ENCODE assay signal across 8 cellular contexts in genomic region chr18:11852048-11852341, GRCh38. TPM values are rescaled to one million over a fixed set of nuclear protein-coding genes. Genes with fewer than 3 reads are reported as not detected.
DNase-seq lines count a peak whose midpoint lies in the region; ATAC-seq and TF ChIP-seq lines count a peak whose summit lies in the region.

No MANE protein-coding gene starts in this region.

- H3K4me2 ChIP-seq in H9 (ENCODE audit: insufficient read depth, insufficient read length, low read length) (peak overlapping the region; percentile 94), hepatocyte (peak overlapping the region; percentile 85), smooth muscle cell (peak overlapping the region; percentile 99)

- H3K36me3 Mint-ChIP-seq in H9 (ENCODE audit: insufficient read depth in 1 of 3, low read depth in 3 of 3), result peaks cover 2 to 4% (median 2%) of the 10 kb centered on the region in 3 experiments; a peak in 3 of 7 replicates
- peaks cover 2% of the 10 kb centered on the region; the same call in 1 of the 2 replicates for H3K36me3 Mint-ChIP-seq in WTC11

- H3K9ac ChIP-seq in H9 (ENCODE audit: extremely low read depth, insufficient read length, low read length), result peak overlapping the region; percentile 94
- peak overlapping the region; percentile 100 for H3K9ac ChIP-seq in smooth muscle cell (ENCODE audit: low read depth)

- H4K91ac ChIP-seq in H9 (ENCODE audit: insufficient read length, low read depth, low read length), result peak overlapping the region; percentile 10

- no peak overlapping the region for H3K23ac ChIP-seq in H9 (ENCODE audit: insufficient read length, low read depth, low read length)

- no CpG with 5 or more reads among the region's 9 CpGs for WGBS in H9 (ENCODE audit: extremely low coverage, insufficient read length, low lambda C conversion rate)
- WGBS in hepatocyte (ENCODE audit: low lambda C conversion rate, missing lambda C conversion rate), result 5% methylated on average over 9 of the region's 9 CpGs
- WGBS in smooth muscle cell (ENCODE audit: low lambda C conversion rate), result 2% methylated on average over 9 of the region's 9 CpGs

- no peaks in the 10 kb centered on the region; the same call in 1 of the 2 replicates for H3K4me1 ChIP-seq in H9 (ENCODE audit: insufficient read depth, low read length)
- peaks cover 9% of the 10 kb centered on the region for H3K4me1 ChIP-seq in hepatocyte (ENCODE audit: insufficient read depth)
- H3K4me1 ChIP-seq in smooth muscle cell (ENCODE audit: low read depth), result peaks cover 26% of the 10 kb centered on the region

- H3T11ph ChIP-seq in H9 (ENCODE audit: low read length), result no peak overlapping the region

- peaks cover 28 to 31% of the 10 kb centered on the region in 2 experiments for H3K4me1 Mint-ChIP-seq in H9
- peaks cover 37% of the 10 kb centered on the region for H3K4me1 Mint-ChIP-seq in WTC11

- no peaks in the 10 kb centered on the region for H3K79me1 ChIP-seq in H9 (ENCODE audit: insufficient read depth, low read depth, low read length, poor library complexity, severe bottlenecking)

- TF ChIP-seq CTCF in H9 (conservative IDR thresholded peaks at IDR 0.05) (no peak), WTC11 (IDR thresholded peaks at IDR 0.05) (no peak), hepatocyte (IDR thresholded peaks at IDR 0.05; ENCODE audit: poor library complexity) (no peak), smooth muscle cell (IDR thresholded peaks at IDR 0.05; ENCODE audit: borderline replicate concordance, insufficient read depth, poor library complexity, severe bottlenecking) (no peak)

- no peak overlapping the region for H2BK12ac ChIP-seq in H9 (ENCODE audit: insufficient read length, low read depth, low read length)

- H4K20me1 ChIP-seq in H9 (ENCODE audit: control insufficient read depth, insufficient read depth, insufficient read length) (no peaks in the 10 kb centered on the region), hepatocyte (ENCODE audit: insufficient read depth, poor library complexity, severe bottlenecking) (peaks cover 11% of the 10 kb centered on the region), smooth muscle cell (ENCODE audit: low read depth) (peaks cover 23% of the 10 kb centered on the region)

- peak overlapping the region; percentile 76 for H3K18ac ChIP-seq in H9 (ENCODE audit: insufficient read length, low read depth, low read length)

- H3K4me3 ChIP-seq in hepatocyte (peak overlapping the region; percentile 91), smooth muscle cell (peak overlapping the region; percentile 100)

- H3K27ac Mint-ChIP-seq in H9 (peak overlapping the region; percentile 99 to 100 (median 100)), WTC11 (peak overlapping the region; percentile 100)

- H3K27me3 ChIP-seq in H9 (ENCODE audit: insufficient read depth, low read length) (no peaks in the 10 kb centered on the region), hepatocyte (no peaks in the 10 kb centered on the region), smooth muscle cell (ENCODE audit: low read depth) (no peaks in the 10 kb centered on the region)

- peak overlapping the region; percentile 93 for H3K14ac ChIP-seq in H9 (ENCODE audit: insufficient read depth, low read length)

- H3K4me3 Mint-ChIP-seq in H9, result peak overlapping the region; percentile 100
- H3K4me3 Mint-ChIP-seq in WTC11, result peak overlapping the region; percentile 100

- H2BK120ac ChIP-seq in H9 (ENCODE audit: low read depth, low read length, poor library complexity, severe bottlenecking), result no peak overlapping the region

- DNase-seq in H9 (no peak), WTC11 (ENCODE audit: low spot score) (no peak), hepatocyte (ENCODE audit: low spot score) (no peak), smooth muscle cell (lab: John Stamatoyannopoulos, UW; ENCODE audit: unreplicated experiment) (no peak), DMS53 (lab: John Stamatoyannopoulos, UW) (no peak), SKM-1 treated with dmso at 0.1 percent for 144 hours (lab: John Stamatoyannopoulos, UW; ENCODE audit: unreplicated experiment) (no peak), Ammon's horn (ENCODE audit: low spot score) (no peak)

- H2AFZ ChIP-seq in H9 (ENCODE audit: low read length) (no peak overlapping the region), hepatocyte (no peak overlapping the region), smooth muscle cell (ENCODE audit: low read depth) (no peak overlapping the region)

- CTCF ChIA-PET in WTC11 (lab: Charles Lee), result interaction anchor here (0.9 kb wide), 1 partner anchor 119 kb away, joined by 3 read pairs; no protein-coding TSS in a partner anchor

- H3K36me3 ChIP-seq in hepatocyte (replicated peaks; ENCODE audit: insufficient read depth, low read depth) (no peaks in the 10 kb centered on the region), smooth muscle cell (ENCODE audit: low read depth) (no peaks in the 10 kb centered on the region)

- H3K27ac ChIP-seq in H9 (ENCODE audit: insufficient read length, low read depth, low read length), result peak overlapping the region; percentile 43
- peak overlapping the region; percentile 97 for H3K27ac ChIP-seq in hepatocyte
- H3K27ac ChIP-seq in smooth muscle cell (ENCODE audit: low read depth), result peak overlapping the region; percentile 100

- no peak overlapping the region for H2BK20ac ChIP-seq in H9 (ENCODE audit: low read depth, low read length, poor library complexity, severe bottlenecking)

- POLR2A ChIA-PET in WTC11 (lab: Charles Lee), result no interaction called here

- H2BK5ac ChIP-seq in H9 (ENCODE audit: insufficient read length, low read length), result peak overlapping the region; percentile 1

- no peak overlapping the region for H3K4ac ChIP-seq in H9 (ENCODE audit: low read depth, low read length)

- ATAC-seq in WTC11, result no peak
- no peak for ATAC-seq in GM21447 (IDR thresholded peaks at IDR 0.05; ENCODE audit: unreplicated experiment)

- H3K9me3 ChIP-seq in H9 (ENCODE audit: control insufficient read depth, low read depth, low read length) (no peaks in the 10 kb centered on the region), hepatocyte (ENCODE audit: low read depth) (no peaks in the 10 kb centered on the region), smooth muscle cell (replicated peaks; ENCODE audit: low read depth) (no peaks in the 10 kb centered on the region)

- H3K9me2 ChIP-seq in hepatocyte (replicated peaks; ENCODE audit: insufficient read depth), result no peaks in the 10 kb centered on the region

- no peak overlapping the region for H2AK5ac ChIP-seq in H9 (ENCODE audit: insufficient read length, low read length)

- no peak overlapping the region for H3K56ac ChIP-seq in H9 (ENCODE audit: insufficient read length, low read depth, low read length)

- peaks cover 10% of the 10 kb centered on the region for H3K23me2 ChIP-seq in H9 (ENCODE audit: insufficient read length, low read depth, low read length, poor library complexity, severe bottlenecking)

- no peaks in the 10 kb centered on the region; a peak in 1 of 5 replicates for H3K9me3 Mint-ChIP-seq in H9
- no peaks in the 10 kb centered on the region for H3K9me3 Mint-ChIP-seq in WTC11

- H2BK15ac ChIP-seq in H9 (ENCODE audit: low read depth, low read length), result 0 out of 2 replicates have a peak overlapping the region, but pooled peaks have one; percentile 65

- H3F3A ChIP-seq in smooth muscle cell (ENCODE audit: low read depth), result peaks cover 12% of the 10 kb centered on the region

- H3K27me3 Mint-ChIP-seq in H9 (ENCODE audit: low read depth), result peaks cover 2% of the 10 kb centered on the region; the same call in 1 of the 2 replicates
- H3K27me3 Mint-ChIP-seq in WTC11 (ENCODE audit: low read depth), result no peaks in the 10 kb centered on the region

- H4K5ac ChIP-seq in H9 (ENCODE audit: insufficient read length, low read depth, low read length), result peak overlapping the region; percentile 14

- H3K79me2 ChIP-seq in H9 (ENCODE audit: insufficient read depth, low read length), result peaks cover 18% of the 10 kb centered on the region; the same call in 1 of the 2 replicates
- peaks cover 34% of the 10 kb centered on the region for H3K79me2 ChIP-seq in hepatocyte
- H3K79me2 ChIP-seq in smooth muscle cell (ENCODE audit: low read depth), result peaks cover 27% of the 10 kb centered on the region

- H4K8ac ChIP-seq in H9 (replicated peaks; ENCODE audit: insufficient read length, low read depth, low read length), result no peak overlapping the region

TF ChIP-seq in WTC11, 78 proteins besides CTCF, POLR2A, EP300 and RAD21 (continues in another document):
- no peak for TF ChIP-seq SMAD4 (CRISPR knock-in tag; IDR thresholded peaks at IDR 0.05)
- TF ChIP-seq CREM (CRISPR knock-in tag; IDR thresholded peaks at IDR 0.05), result no peak
- TF ChIP-seq ATF6 (CRISPR knock-in tag; IDR thresholded peaks at IDR 0.05), result no peak
- no peak for TF ChIP-seq ZBTB43 (CRISPR knock-in tag; IDR thresholded peaks at IDR 0.05)

RNA-seq across cellular contexts. Expression of gene CHMP1B, which starts 0.8 kb away (rescaled TPM):
- total RNA-seq in H9 (2021) (38.7 and 39.2 TPM in 2 replicates), WTC11 (2021) (34.1 to 37.2 TPM (median 35.5 TPM) in 3 replicates), hepatocyte (83.1 and 85.3 TPM in 2 replicates), smooth muscle cell (54.6 and 61.1 TPM in 2 replicates)
- polyA plus RNA-seq in hepatocyte (56.6 and 70.1 TPM in 2 replicates), smooth muscle cell (35.6 and 54.4 TPM in 2 replicates)

RNA-seq across cellular contexts. Expression of gene MPPE1, which starts 56.1 kb away (rescaled TPM):
- 12.7 and 13.2 TPM in 2 replicates for total RNA-seq in H9 (2021)
- total RNA-seq in WTC11 (2021), result 26.4 to 30.6 TPM (median 29.1 TPM) in 3 replicates
- 28.5 and 59.3 TPM in 2 replicates for total RNA-seq in hepatocyte
- 45.5 and 52.7 TPM in 2 replicates for polyA plus RNA-seq in hepatocyte
- 28.5 and 73.1 TPM in 2 replicates for total RNA-seq in smooth muscle cell
- 33.6 and 36.7 TPM in 2 replicates for polyA plus RNA-seq in smooth muscle cell

Comparison
In these comparisons a context has a peak if more than half of its experiments do, and no peak if none do; other contexts are left out.
1. H3K27ac ChIP-seq: peak in every context shown above with its lines; median percentile 100 in smooth muscle cell; 97 in hepatocyte; 43 in H9.